In genomic region chr14:64719601-64720000, GRCh38 we compare ENCODE assay signal across 9 cellular contexts. TPM values are rescaled to one million over a fixed set of nuclear protein-coding genes. Genes with fewer than 3 reads are reported as not detected.
DNase-seq lines count a peak whose midpoint lies in the region; ATAC-seq and TF ChIP-seq lines count a peak whose summit lies in the region.
"Had no signal": no experiment of that assay in that cellular context is flagged by ENCODE, and none has a peak within 500 bp of the region (broad histone marks: within the 10 kb centered on the region; RNA-seq: fewer than 3 reads in every experiment).

No MANE protein-coding gene starts in this region.

- H3K36me3 ChIP-seq in RWPE2 (ENCODE audit: low read depth) (peaks cover 33% of the 10 kb centered on the region), colonic mucosa (no peaks in the 10 kb centered on the region), muscle layer of colon (ENCODE audit: insufficient read depth, low read length) (no peaks in the 10 kb centered on the region), thoracic aorta (no peaks in the 10 kb centered on the region), OCI-LY7 (ENCODE audit: insufficient read depth, low read length) (no peaks in the 10 kb centered on the region)

- H3K4me2 ChIP-seq in OCI-LY7 (ENCODE audit: low read length), result no peak overlapping the region

- no peaks in the 10 kb centered on the region for H4K20me1 ChIP-seq in OCI-LY7 (ENCODE audit: insufficient read depth, low read length)

- intact Hi-C loops in colonic mucosa (cut with DNase I) (no loop called here), OCI-LY7 (cut with micrococcal nuclease; ENCODE audit: unreplicated experiment) (no loop called here)

- POLR2A ChIA-PET in OCI-LY7 (lab: Charles Lee), result no interaction called here

- no peak for TF ChIP-seq CTCF in RWPE2 (IDR thresholded peaks at IDR 0.05; ENCODE audit: poor library complexity, severe bottlenecking)
- no peak for TF ChIP-seq CTCF in colonic mucosa (IDR thresholded peaks at IDR 0.05)
- TF ChIP-seq CTCF in thoracic aorta (IDR thresholded peaks at IDR 0.05), result no peak
- TF ChIP-seq CTCF in foreskin fibroblast (IDR thresholded peaks at IDR 0.05; ENCODE audit: low read depth, low read length), result no peak
- TF ChIP-seq CTCF in OCI-LY7 (conservative IDR thresholded peaks at IDR 0.05; ENCODE audit: low read length), result no peak

- ATAC-seq in RWPE2 (ENCODE audit: low read depth), result no peak
- ATAC-seq in thoracic aorta (ENCODE audit: insufficient number of reproducible peaks, low FRiP score, low read depth), result no peak

- no peaks in the 10 kb centered on the region for H3K9me2 ChIP-seq in OCI-LY7 (ENCODE audit: insufficient read depth, low read length)

- no TSS peak for BruUV-seq in OCI-LY7 (replicated peaks; lab: Mats Ljungman, UMichigan)

- CTCF ChIA-PET in OCI-LY7 (lab: Charles Lee; ENCODE audit: unreplicated experiment), result no interaction called here

- H3K4me1 ChIP-seq in RWPE2 (ENCODE audit: insufficient read depth, poor library complexity, severe bottlenecking), result peaks cover 100% of the 10 kb centered on the region
- H3K4me1 ChIP-seq in colonic mucosa, result peaks cover 60% of the 10 kb centered on the region
- peaks cover 90% of the 10 kb centered on the region for H3K4me1 ChIP-seq in muscle layer of colon (ENCODE audit: insufficient read depth, low read length)
- H3K4me1 ChIP-seq in thoracic aorta (ENCODE audit: control insufficient read depth in 1 of 2, low read depth in 2 of 2), result peaks cover 77 to 100% of the 10 kb centered on the region in 2 donors
- no peaks in the 10 kb centered on the region for H3K4me1 ChIP-seq in OCI-LY7 (ENCODE audit: insufficient read depth, low read length, poor library complexity, severe bottlenecking)

- no peaks in the 10 kb centered on the region for H3K27me3 ChIP-seq in RWPE2 (ENCODE audit: insufficient read depth, poor library complexity, severe bottlenecking)
- H3K27me3 ChIP-seq in colonic mucosa, result no peaks in the 10 kb centered on the region
- no peaks in the 10 kb centered on the region for H3K27me3 ChIP-seq in muscle layer of colon (ENCODE audit: control insufficient read depth in 1 of 2, insufficient read depth in 2 of 2, low read length in 2 of 2)
- no peaks in the 10 kb centered on the region for H3K27me3 ChIP-seq in thoracic aorta (replicated peaks; ENCODE audit: insufficient read depth)
- H3K27me3 ChIP-seq: MG63 had no signal

- no peaks in the 10 kb centered on the region for H3K79me2 ChIP-seq in OCI-LY7 (ENCODE audit: insufficient read depth, low read depth, low read length)

- H2AFZ ChIP-seq in OCI-LY7 (ENCODE audit: low read length), result no peak overlapping the region

- H3K9me3 ChIP-seq in RWPE2 (ENCODE audit: severe bottlenecking) (no peaks in the 10 kb centered on the region), colonic mucosa (no peaks in the 10 kb centered on the region), muscle layer of colon (ENCODE audit: low read length) (no peaks in the 10 kb centered on the region), thoracic aorta (no peaks in the 10 kb centered on the region), OCI-LY7 (ENCODE audit: low read length) (no peaks in the 10 kb centered on the region)
- H3K9me3 ChIP-seq: MG63 had no signal

- H3K4me3 ChIP-seq in RWPE2 (ENCODE audit: severe bottlenecking), result no peak overlapping the region
- H3K4me3 ChIP-seq in colonic mucosa, result no peak overlapping the region
- H3K4me3 ChIP-seq in muscle layer of colon (ENCODE audit: low read depth in 1 of 2, low read length in 2 of 2), result no peak overlapping the region
- H3K4me3 ChIP-seq in thoracic aorta, result no peak overlapping the region
- H3K4me3 ChIP-seq in foreskin fibroblast (ENCODE audit: low read depth in 1 of 2, low read length in 2 of 2), result no peak overlapping the region
- no peak overlapping the region for H3K4me3 ChIP-seq in OCI-LY7 (ENCODE audit: low read depth, low read length, poor library complexity, severe bottlenecking)
- H3K4me3 ChIP-seq: lung, MG63 had no signal

- H3K9ac ChIP-seq in colonic mucosa (ENCODE audit: low read depth in 2 of 2, low read length in 2 of 2), result peak overlapping the region; percentile 38 to 78
- no peak overlapping the region for H3K9ac ChIP-seq in muscle layer of colon (ENCODE audit: low read length)

- DNase-seq in RWPE2 (ENCODE audit: low spot score) (peak; percentile 30), colonic mucosa (no peak), thoracic aorta (ENCODE audit: low spot score) (no peak), foreskin fibroblast (no peak), CD1c-positive myeloid dendritic cell (ENCODE audit: extremely low spot score) (no peak), OCI-LY7 (ENCODE audit: low spot score) (no peak)

- peak overlapping the region; percentile 93 for H3K27ac ChIP-seq in RWPE2 (ENCODE audit: poor library complexity, severe bottlenecking)
- H3K27ac ChIP-seq in colonic mucosa, result peak overlapping the region; percentile 92
- H3K27ac ChIP-seq in muscle layer of colon (ENCODE audit: low read depth, low read length), result peak overlapping the region; percentile 50
- peak overlapping the region; percentile 92 to 93 for H3K27ac ChIP-seq in thoracic aorta
- no peak overlapping the region for H3K27ac ChIP-seq in OCI-LY7 (ENCODE audit: low read depth, low read length, poor library complexity, severe bottlenecking)

RNA-seq across cellular contexts. Expression of gene PLEKHG3, which starts 15.4 kb away (rescaled TPM):
- 100 to 1,000 TPM in 1 of 2 donors, 10 to 100 TPM in 1; 78.8 to 106 TPM for total RNA-seq in colonic mucosa
- total RNA-seq in thoracic aorta, result 10 to 100 TPM; 63.2 to 71.5 TPM
- total RNA-seq in OCI-LY7 (2014; rRNA removed; shearing (Covaris generic)), result not detected in 2 replicates
- not detected in 2 replicates for total RNA-seq in OCI-LY7 (2022)

Comparison
In these comparisons a context has a peak if more than half of its experiments do, and no peak if none do; other contexts are left out.
1. RNA of gene PLEKHG3, which starts 15.4 kb away (total RNA-seq): 78.8 to 106 TPM in colonic mucosa and 63.2 to 71.5 TPM in thoracic aorta; not detected in OCI-LY7; every median in the first group is over 10 times any median in the second.